Comparison of ENCODE assay signal across 14 cellular contexts in the genomic region with DNA sequence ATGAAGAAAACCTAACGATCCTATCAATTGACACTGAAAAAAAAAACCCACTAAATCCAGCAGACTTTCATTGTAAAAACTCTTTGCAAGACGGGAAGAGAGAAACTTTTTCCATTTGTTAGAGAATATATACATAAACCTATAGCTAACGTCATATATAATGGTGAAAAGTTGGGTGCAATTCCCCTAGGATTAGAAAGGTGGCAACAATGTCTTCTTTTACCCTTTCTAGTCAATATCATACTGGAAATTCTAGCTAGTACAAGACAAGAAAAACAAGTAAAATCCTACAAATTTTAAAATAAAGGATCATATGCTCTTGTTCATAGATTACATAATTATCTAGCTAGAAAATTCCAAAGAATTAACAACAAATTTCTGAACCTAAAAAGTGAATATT.
DNase-seq lines count a peak whose midpoint lies in the region; ATAC-seq and TF ChIP-seq lines count a peak whose summit lies in the region.
"Had no signal": no experiment of that assay in that cellular context is flagged by ENCODE, and none has a peak within 500 bp of the region (broad histone marks: within the 10 kb centered on the region; RNA-seq: fewer than 3 reads in every experiment).

No MANE protein-coding gene starts in this region.

- POLR2A ChIA-PET in WTC11 (lab: Charles Lee) = interaction anchor here (0.6 kb wide), 1 partner anchor 165 kb away, joined by 7 read pairs; no protein-coding TSS in a partner anchor
- POLR2A ChIA-PET in naive thymus-derived CD4-positive, alpha-beta T cell (lab: Charles Lee) = no interaction called here
- POLR2A ChIA-PET in activated CD8-positive, alpha-beta T cell treated with anti-CD3 and anti-CD28 coated beads for 36 hours (lab: Charles Lee) = no interaction called here

- H2BK5ac ChIP-seq in mesendoderm (ENCODE audit: low read length) = no peak overlapping the region

- H3K23ac ChIP-seq in mesendoderm (ENCODE audit: low read length) = no peak overlapping the region

- peaks cover 6% of the 10 kb centered on the region for H3K4me1 Mint-ChIP-seq in WTC11
- H3K4me1 Mint-ChIP-seq in naive thymus-derived CD4-positive, alpha-beta T cell = no peaks in the 10 kb centered on the region
- no peaks in the 10 kb centered on the region for H3K4me1 Mint-ChIP-seq in activated CD8-positive, alpha-beta T cell treated with anti-CD3 and anti-CD28 coated beads for 36 hours (ENCODE audit: low read depth)
- H3K4me1 Mint-ChIP-seq: activated naive CD4-positive, alpha-beta T cell treated with anti-CD3 and anti-CD28 coated beads, Interleukin-2, amount 10 ng/mL, durations not matched to agents 7 days and 5 days; T-helper 17 cell had no signal

- H4K8ac ChIP-seq in mesendoderm (ENCODE audit: low read depth, low read length) = no peak overlapping the region

- no peaks in the 10 kb centered on the region for H3K9me3 ChIP-seq in naive thymus-derived CD4-positive, alpha-beta T cell (ENCODE audit: control insufficient read depth in 2 of 3, low read length in 3 of 3)
- no peaks in the 10 kb centered on the region for H3K9me3 ChIP-seq in tibial artery
- H3K9me3 ChIP-seq: thoracic aorta had no signal

- no peak overlapping the region for H3K27ac Mint-ChIP-seq in WTC11
- no peak overlapping the region for H3K27ac Mint-ChIP-seq in naive thymus-derived CD4-positive, alpha-beta T cell
- no peak overlapping the region for H3K27ac Mint-ChIP-seq in activated CD8-positive, alpha-beta T cell treated with anti-CD3 and anti-CD28 coated beads for 36 hours
- H3K27ac Mint-ChIP-seq: activated naive CD4-positive, alpha-beta T cell treated with anti-CD3 and anti-CD28 coated beads, Interleukin-2, amount 10 ng/mL, durations not matched to agents 7 days and 5 days; dendritic cell treated with granulocyte-macrophage colony-stimulating factor and Interleukin-4, amounts not matched to agents 40 ng/mL and 50 ng/mL, for 4 days; natural killer cell treated with Interleukin-12 subunit alpha and Interleukin-12 subunit beta and Interleukin-15 and Interleukin-18, amount 100 ng/mL, for 72 hours; T-helper 17 cell had no signal

- no peak; the same call in 1 of the 2 replicates for TF ChIP-seq CTCF in WTC11 (IDR thresholded peaks at IDR 0.05)
- no peak for TF ChIP-seq CTCF in activated CD8-positive, alpha-beta T cell treated with anti-CD3 and anti-CD28 coated beads for 36 hours (IDR thresholded peaks at IDR 0.05)
- TF ChIP-seq CTCF in tibial artery (IDR thresholded peaks at IDR 0.05) = no peak

- no peak overlapping the region for H3K4me3 ChIP-seq in Jurkat, Clone E6-1 (ENCODE audit: low read length)
- no peak overlapping the region for H3K4me3 ChIP-seq in mesendoderm (ENCODE audit: low read length)
- no peak overlapping the region for H3K4me3 ChIP-seq in naive thymus-derived CD4-positive, alpha-beta T cell (ENCODE audit: low read length)
- no peak overlapping the region for H3K4me3 ChIP-seq in tibial artery
- H3K4me3 ChIP-seq: thoracic aorta had no signal

- H3K4me1 ChIP-seq in mesendoderm (ENCODE audit: control insufficient read depth, low read depth, low read length) (no peaks in the 10 kb centered on the region), tibial artery (no peaks in the 10 kb centered on the region)
- no peaks in the 10 kb centered on the region for H3K4me1 ChIP-seq in naive thymus-derived CD4-positive, alpha-beta T cell (ENCODE audit: control insufficient read depth in 2 of 2, insufficient read depth in 2 of 2, low read length in 2 of 2)

- H3K36me3 ChIP-seq in mesendoderm (ENCODE audit: control insufficient read depth, insufficient read depth, low read length) (no peaks in the 10 kb centered on the region), tibial artery (no peaks in the 10 kb centered on the region)
- no peaks in the 10 kb centered on the region for H3K36me3 ChIP-seq in naive thymus-derived CD4-positive, alpha-beta T cell (ENCODE audit: control insufficient read depth in 2 of 3, insufficient read depth in 3 of 3, low read length in 3 of 3)
- H3K36me3 ChIP-seq: thoracic aorta had no signal

- H3K56ac ChIP-seq in mesendoderm (ENCODE audit: low read length) = no peak overlapping the region

- no peaks in the 10 kb centered on the region for H3K79me1 ChIP-seq in mesendoderm (ENCODE audit: low read length)

- no peak overlapping the region for H2BK120ac ChIP-seq in mesendoderm (ENCODE audit: low read depth, low read length)

- no peaks in the 10 kb centered on the region for H3K27me3 Mint-ChIP-seq in WTC11 (ENCODE audit: low read depth)
- H3K27me3 Mint-ChIP-seq in naive thymus-derived CD4-positive, alpha-beta T cell = no peaks in the 10 kb centered on the region
- no peaks in the 10 kb centered on the region for H3K27me3 Mint-ChIP-seq in activated CD8-positive, alpha-beta T cell treated with anti-CD3 and anti-CD28 coated beads for 36 hours
- H3K27me3 Mint-ChIP-seq: activated naive CD4-positive, alpha-beta T cell treated with anti-CD3 and anti-CD28 coated beads, Interleukin-2, amount 10 ng/mL, durations not matched to agents 7 days and 5 days; dendritic cell treated with granulocyte-macrophage colony-stimulating factor and Interleukin-4, amounts not matched to agents 40 ng/mL and 50 ng/mL, for 4 days; natural killer cell treated with Interleukin-12 subunit alpha and Interleukin-12 subunit beta and Interleukin-15 and Interleukin-18, amount 100 ng/mL, for 72 hours; T-helper 17 cell had no signal

- WGBS in mesendoderm (ENCODE audit: extremely low coverage, insufficient coverage, low lambda C conversion rate) = no CpG with 5 or more reads among the region's 3 CpGs

- H3K18ac ChIP-seq in mesendoderm (ENCODE audit: low read length) = no peak overlapping the region

- no peak overlapping the region for H3K4ac ChIP-seq in mesendoderm (ENCODE audit: low read depth, low read length)

- H3K9me3 Mint-ChIP-seq in WTC11 = no peaks in the 10 kb centered on the region
- peaks cover 2 to 27% (median 7%) of the 10 kb centered on the region in 11 donors for H3K9me3 Mint-ChIP-seq in naive thymus-derived CD4-positive, alpha-beta T cell
- peaks cover 4% of the 10 kb centered on the region for H3K9me3 Mint-ChIP-seq in activated CD8-positive, alpha-beta T cell treated with anti-CD3 and anti-CD28 coated beads for 36 hours

- H3K9ac ChIP-seq in mesendoderm (ENCODE audit: low read length) = no peak overlapping the region

- no peaks in the 10 kb centered on the region for H3K36me3 Mint-ChIP-seq in WTC11
- H3K36me3 Mint-ChIP-seq in naive thymus-derived CD4-positive, alpha-beta T cell = no peaks in the 10 kb centered on the region
- H3K36me3 Mint-ChIP-seq in activated CD8-positive, alpha-beta T cell treated with anti-CD3 and anti-CD28 coated beads for 36 hours (ENCODE audit: low read depth) = no peaks in the 10 kb centered on the region
- H3K36me3 Mint-ChIP-seq: activated naive CD4-positive, alpha-beta T cell treated with anti-CD3 and anti-CD28 coated beads, Interleukin-2, amount 10 ng/mL, durations not matched to agents 7 days and 5 days had no signal

- ATAC-seq in WTC11 = peak; percentile 56; the same call in 1 of the 2 replicates
- no peak for ATAC-seq in naive thymus-derived CD4-positive, alpha-beta T cell
- no peak for ATAC-seq in activated CD8-positive, alpha-beta T cell treated with anti-CD3 and anti-CD28 coated beads for 36 hours
- ATAC-seq: natural killer cell treated with Interleukin-12 subunit alpha and Interleukin-12 subunit beta and Interleukin-15 and Interleukin-18, amount 100 ng/mL, for 72 hours; T-helper 17 cell had no signal

- H3K4me2 ChIP-seq in mesendoderm (ENCODE audit: low read length) = no peak overlapping the region

- no peaks in the 10 kb centered on the region for H3K27me3 ChIP-seq in mesendoderm (ENCODE audit: insufficient read depth, low read length, poor library complexity)
- H3K27me3 ChIP-seq in naive thymus-derived CD4-positive, alpha-beta T cell (ENCODE audit: control insufficient read depth in 2 of 2, insufficient read depth in 2 of 2, low read length in 2 of 2) = no peaks in the 10 kb centered on the region
- no peaks in the 10 kb centered on the region for H3K27me3 ChIP-seq in tibial artery

- intact Hi-C loops in naive thymus-derived CD4-positive, alpha-beta T cell (cut with micrococcal nuclease) = no loop called here
- intact Hi-C loops in activated CD8-positive, alpha-beta T cell treated with anti-CD3 and anti-CD28 coated beads for 36 hours (cut with micrococcal nuclease) = no loop called here
- intact Hi-C loops in tibial artery (cut with DNase I; ENCODE audit: low total_unique reads) = no loop called here

- no peaks in the 10 kb centered on the region for H3K79me2 ChIP-seq in mesendoderm (ENCODE audit: control insufficient read depth, insufficient read depth, low read length)

- peak; percentile 35 for DNase-seq in DMS53 treated with DMSO at 0.1 percent for 48 hours (lab: John Stamatoyannopoulos, UW; ENCODE audit: unreplicated experiment)
- DNase-seq in Jurkat, Clone E6-1 (ENCODE audit: low read depth, low spot score) = peak; percentile 3
- no peak for DNase-seq in WTC11 (ENCODE audit: low spot score)
- DNase-seq in mesendoderm = peak; percentile 46
- no peak for DNase-seq in hepatic stellate cell (ENCODE audit: low spot score)
- no peak for DNase-seq in naive thymus-derived CD4-positive, alpha-beta T cell
- DNase-seq in activated CD8-positive, alpha-beta T cell treated with anti-CD3 and anti-CD28 coated beads for 36 hours = no peak
- no peak for DNase-seq in tibial artery
- DNase-seq: activated naive CD4-positive, alpha-beta T cell treated with anti-CD3 and anti-CD28 coated beads, Interleukin-2, amount 10 ng/mL, durations not matched to agents 7 days and 5 days; NCI-H1930; T-helper 17 cell had no signal

- H3K27ac ChIP-seq in mesendoderm (ENCODE audit: low read depth, low read length) = no peak overlapping the region
- no peak overlapping the region for H3K27ac ChIP-seq in naive thymus-derived CD4-positive, alpha-beta T cell (ENCODE audit: low read depth, low read length)
- no peak overlapping the region for H3K27ac ChIP-seq in tibial artery
- H3K27ac ChIP-seq: thoracic aorta had no signal

- no peak overlapping the region for H2AK5ac ChIP-seq in mesendoderm (ENCODE audit: low read length)

- H4K5ac ChIP-seq in mesendoderm (ENCODE audit: low read length) = no peak overlapping the region

- no peak overlapping the region for H2BK15ac ChIP-seq in mesendoderm (replicated peaks; ENCODE audit: low read depth)

- no peak overlapping the region for H3K4me3 Mint-ChIP-seq in WTC11
- H3K4me3 Mint-ChIP-seq in naive thymus-derived CD4-positive, alpha-beta T cell = no peak overlapping the region
- H3K4me3 Mint-ChIP-seq in activated CD8-positive, alpha-beta T cell treated with anti-CD3 and anti-CD28 coated beads for 36 hours = no peak overlapping the region
- H3K4me3 Mint-ChIP-seq: activated naive CD4-positive, alpha-beta T cell treated with anti-CD3 and anti-CD28 coated beads, Interleukin-2, amount 10 ng/mL, durations not matched to agents 7 days and 5 days; dendritic cell treated with granulocyte-macrophage colony-stimulating factor and Interleukin-4, amounts not matched to agents 40 ng/mL and 50 ng/mL, for 4 days; natural killer cell treated with Interleukin-12 subunit alpha and Interleukin-12 subunit beta and Interleukin-15 and Interleukin-18, amount 100 ng/mL, for 72 hours; T-helper 17 cell had no signal

- CTCF ChIA-PET in WTC11 (lab: Charles Lee) = interaction anchor here (0.6 to 1.6 kb wide), 9 partner anchors 9 to 443 kb away, joined by 3 to 5 read pairs (median 3); no protein-coding TSS in a partner anchor
- CTCF ChIA-PET in naive thymus-derived CD4-positive, alpha-beta T cell (lab: Charles Lee) = no interaction called here
- CTCF ChIA-PET in activated CD8-positive, alpha-beta T cell treated with anti-CD3 and anti-CD28 coated beads for 36 hours (lab: Charles Lee) = no interaction called here

Comparison
In these comparisons a context has a peak if more than half of its experiments do, and no peak if none do; other contexts are left out.
1. DNase-seq: peak in DMS53 treated with DMSO at 0.1 percent for 48 hours (single experiment), Jurkat, Clone E6-1 (single experiment) and mesendoderm (single experiment); none in WTC11 (single experiment), hepatic stellate cell (single experiment), naive thymus-derived CD4-positive, alpha-beta T cell (0 of 9), activated CD8-positive, alpha-beta T cell treated with anti-CD3 and anti-CD28 coated beads for 36 hours (single experiment) and tibial artery (0 of 2).